ENCODE assay signal across 8 cellular contexts in genomic region chr6:83867527-83868161, GRCh38. TPM values are rescaled to one million over a fixed set of nuclear protein-coding genes. Genes with fewer than 3 reads are reported as not detected.
A peak's percentile ranks its signal among the peaks of the same experiment; 100 is the strongest.
DNase-seq lines count a peak whose midpoint lies in the region; ATAC-seq and TF ChIP-seq lines count a peak whose summit lies in the region.

No MANE protein-coding gene starts in this region.

- peak; percentile 31 to 46 (median 33) for ATAC-seq in natural killer cell
- no peak for ATAC-seq in GM18868 (IDR thresholded peaks at IDR 0.05; ENCODE audit: unreplicated experiment)
- ATAC-seq in HG03097 (IDR thresholded peaks at IDR 0.05; ENCODE audit: low FRiP score, unreplicated experiment) = no peak

- no peak overlapping the region for H3K4me3 ChIP-seq in cardiac fibroblast (replicated peaks in 1 of 2; ENCODE audit: low read depth in 2 of 2, low read length in 2 of 2)

- DNase-seq in Caki2 (ENCODE audit: low read depth) = peak; percentile 73
- DNase-seq in M059J (ENCODE audit: low read depth) = peak; percentile 90
- peak; percentile 92 to 98 for DNase-seq in cardiac fibroblast (ENCODE audit: low read depth in 2 of 2)
- peak; percentile 15 for DNase-seq in natural killer cell
- no peak for DNase-seq in NCI-H510A treated with DMSO at 0.1 percent for 48 hours (lab: John Stamatoyannopoulos, UW)
- no peak for DNase-seq in superior temporal gyrus (ENCODE audit: extremely low spot score)

- H3K9me3 Mint-ChIP-seq in natural killer cell = no peaks in the 10 kb centered on the region

- intact Hi-C loops in natural killer cell (cut with micrococcal nuclease) = no loop called here

- TF ChIP-seq CTCF in cardiac fibroblast (IDR thresholded peaks at IDR 0.05; ENCODE audit: low read depth, low read length) = no peak
- TF ChIP-seq CTCF in natural killer cell (IDR thresholded peaks at IDR 0.05) = no peak

- no peaks in the 10 kb centered on the region for H3K36me3 Mint-ChIP-seq in natural killer cell

- H3K27me3 Mint-ChIP-seq in natural killer cell (ENCODE audit: low read depth in 2 of 2) = no peaks in the 10 kb centered on the region

- H3K4me3 Mint-ChIP-seq in natural killer cell = no peak overlapping the region

- H3K4me1 Mint-ChIP-seq in natural killer cell = peaks cover 16 to 35% of the 10 kb centered on the region in 2 donors

- no peak overlapping the region for H3K27ac Mint-ChIP-seq in natural killer cell

- in situ Hi-C loops in Caki2 (cut with HindIII; ENCODE audit: low pct_unique_long_range_greater_than_20kb, low sequenced_read_pairs) = no loop called here

RNA-seq across cellular contexts. Expression of gene CYB5R4, which starts 8.2 kb away (rescaled TPM):
- total RNA-seq in Caki2 (2014; rRNA removed; shearing (Covaris generic); ENCODE audit: low replicate concordance) = 22.6 and 24.8 TPM in 2 replicates
- total RNA-seq in M059J (2014; rRNA removed; shearing (Covaris generic)) = 11.1 and 28.9 TPM in 2 replicates
- total RNA-seq in natural killer cell = 10 to 100 TPM; 34.0 to 40.5 (median 34.5) TPM

RNA-seq across cellular contexts. Expression of gene RIPPLY2, which starts 14.5 kb away (rescaled TPM):
- total RNA-seq in Caki2 (2014; rRNA removed; shearing (Covaris generic); ENCODE audit: low replicate concordance) = not detected in 2 replicates
- total RNA-seq in M059J (2014; rRNA removed; shearing (Covaris generic)) = not detected in 2 replicates
- total RNA-seq in natural killer cell = not detected

Comparison
In these comparisons a context has a peak if more than half of its experiments do, and no peak if none do; other contexts are left out.
1. DNase-seq: peak in Caki2 (single experiment), M059J (single experiment), cardiac fibroblast (2 of 2) and natural killer cell (single experiment); none in NCI-H510A treated with DMSO at 0.1 percent for 48 hours (single experiment) and superior temporal gyrus (single experiment).
2. ATAC-seq: peak in natural killer cell (3 of 3); none in GM18868 (single experiment) and HG03097 (single experiment).